20 cellular contexts compared by ENCODE assay signal in the genomic region with DNA sequence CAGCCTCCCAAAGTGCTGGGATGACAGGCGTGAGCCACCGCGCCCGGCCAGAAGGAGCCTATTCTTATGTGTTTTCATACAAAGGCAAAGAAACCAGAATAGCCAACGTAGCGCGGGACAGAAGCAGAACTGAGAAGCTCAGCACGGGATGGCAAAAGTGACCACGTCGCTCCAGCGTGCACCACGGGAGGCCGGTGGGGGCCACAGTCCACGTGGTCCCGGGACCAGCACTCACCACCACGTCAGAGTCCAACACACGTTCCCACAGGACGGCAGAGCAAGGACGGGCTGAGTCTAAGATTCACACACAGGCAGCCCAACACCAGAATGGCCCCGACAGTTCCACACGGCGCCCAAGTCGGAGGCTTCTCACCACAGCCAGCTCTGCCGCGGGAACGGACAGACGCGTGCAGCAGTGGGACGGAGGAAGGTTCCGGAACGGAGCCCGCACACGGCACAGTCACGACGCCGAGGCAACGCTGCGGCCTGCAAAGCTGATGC.
"Had no signal": no experiment of that assay in that cellular context is flagged by ENCODE, and none has a peak within 500 bp of the region (broad histone marks: within the 10 kb centered on the region; RNA-seq: fewer than 3 reads in every experiment).

No MANE protein-coding gene starts in this region.

- H3K9me3 ChIP-seq: breast epithelium, esophagus squamous epithelium, neutrophil, thyroid gland had no signal

- H3K4me2 ChIP-seq: hepatocyte had no signal

- DNase-seq: activated CD4-positive, alpha-beta T cell treated with anti-CD3 and anti-CD28 coated beads, Interleukin-2, amount 50 U/mL, for 1 hour; activated CD4-positive, CD25-positive, alpha-beta regulatory T cell treated with anti-CD3 and anti-CD28 coated beads, Interleukin-2, amount 50 U/mL, for 72 hours; activated naive CD4-positive, alpha-beta T cell treated with anti-CD3 and anti-CD28 coated beads, Interleukin-2, amount 10 ng/mL, durations not matched to agents 7 days and 5 days; activated T-cell treated with anti-CD3 and anti-CD28 coated beads, Interleukin-2, amount 50 U/mL, for 4 hours; effector CD8-positive, alpha-beta T cell; esophagus squamous epithelium; naive thymus-derived CD4-positive, alpha-beta T cell; stimulated activated CD4-positive, alpha-beta T cell treated with anti-CD3 and anti-CD28 coated beads, Interleukin-2, amount 100 ng/mL, for 24 hours; stimulated activated naive CD4-positive, alpha-beta T cell treated with Interleukin-2 at 50 U/mL for 16 hours; SW 1271; T-helper 2 cell; thyroid gland had no signal

- H3K9ac ChIP-seq: parathyroid adenoma had no signal

- H3K36me3 ChIP-seq: breast epithelium, thyroid gland had no signal

- H3K27me3 ChIP-seq: breast epithelium, hepatocyte, thyroid gland had no signal

- H3K4me3 ChIP-seq: breast epithelium, esophagus squamous epithelium, hepatocyte, thyroid gland had no signal

- ATAC-seq: activated T-cell treated with anti-CD3 and anti-CD28 coated beads, Interleukin-2, amount 50 U/mL, for 4 hours; naive thymus-derived CD4-positive, alpha-beta T cell had no signal

- FAIRE-seq: astrocyte, endothelial cell of umbilical vein, islet of Langerhans had no signal

- H2AFZ ChIP-seq: hepatocyte, parathyroid adenoma had no signal

- H3K27ac ChIP-seq: breast epithelium, esophagus squamous epithelium, hepatocyte, neutrophil, parathyroid adenoma, thyroid gland, VCaP had no signal

- H3K4me1 ChIP-seq: breast epithelium, esophagus squamous epithelium, parathyroid adenoma, thyroid gland had no signal
